Comparison of ENCODE assay signal across 12 cellular contexts in the genomic region with DNA sequence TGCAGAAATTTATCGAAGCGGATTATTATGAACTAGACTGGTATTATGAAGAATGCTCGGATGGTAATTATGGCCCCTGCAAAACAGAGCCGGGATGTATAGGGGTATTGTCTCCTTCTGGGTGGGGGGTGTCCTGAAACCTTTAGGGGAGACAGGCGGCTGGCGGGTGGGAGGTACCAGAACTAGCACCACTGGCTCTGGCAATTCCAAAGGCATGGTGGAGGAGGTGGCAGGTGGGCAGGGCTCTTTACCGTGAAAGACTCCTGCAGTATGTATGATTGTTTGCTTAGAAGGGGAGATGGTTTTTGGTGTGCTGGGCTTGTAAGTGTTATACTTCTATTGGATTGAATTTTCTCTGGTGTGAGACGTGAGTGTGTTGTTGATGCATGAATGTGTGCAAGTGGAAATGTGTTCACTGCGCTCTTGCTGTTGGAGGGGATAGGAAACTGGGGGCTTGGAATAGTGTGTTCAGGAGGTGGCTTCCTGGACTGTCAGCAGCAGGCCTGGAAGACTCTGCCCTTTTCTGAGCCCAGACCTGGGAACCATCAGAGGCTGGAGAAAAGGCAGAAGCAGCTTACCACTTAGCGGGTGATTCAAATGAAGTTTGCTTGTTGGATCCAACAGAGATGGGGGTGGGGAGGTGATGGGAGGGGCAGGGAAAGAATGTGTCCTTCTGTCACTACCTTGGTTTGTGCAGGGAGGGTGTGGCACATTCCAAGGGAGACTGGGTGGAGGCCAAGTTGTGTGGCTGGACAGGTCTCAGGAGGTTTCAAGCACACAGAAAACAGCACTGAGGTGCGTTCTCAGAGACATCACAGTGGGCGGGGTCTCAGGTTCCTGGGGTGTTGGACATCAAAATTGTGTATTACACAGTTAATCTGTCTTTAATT. TPM values are rescaled to one million over a fixed set of nuclear protein-coding genes. Genes with fewer than 3 reads are reported as not detected.
A peak's percentile ranks its signal among the peaks of the same experiment; 100 is the strongest.
DNase-seq lines count a peak whose midpoint lies in the region; ATAC-seq and TF ChIP-seq lines count a peak whose summit lies in the region.
"Had no signal": no experiment of that assay in that cellular context is flagged by ENCODE, and none has a peak within 500 bp of the region (broad histone marks: within the 10 kb centered on the region; RNA-seq: fewer than 3 reads in every experiment).

No MANE protein-coding gene starts in this region.

- DNase-seq in HuH-7 (ENCODE audit: low spot score) (peak; percentile 42), stomach (peak; percentile 90), HCEC 1CT (no peak), occipital lobe (lab: John Stamatoyannopoulos, UW) (no peak)
- DNase-seq: activated CD8-positive, alpha-beta memory T cell treated with anti-CD3 and anti-CD28 coated beads, Interleukin-2, amount 50 U/mL, for 48 hours; MM.1S; stimulated activated CD4-positive, alpha-beta T cell treated with anti-CD3 and anti-CD28 coated beads, Interleukin-4, amount 100 ng/mL, for 1 hour had no signal

- intact Hi-C loops in stomach (cut with DNase I; ENCODE audit: low total_unique reads) = no loop called here

- peak overlapping the region; percentile 82 to 95 (median 89) for H3K4me3 Mint-ChIP-seq in brain

- peaks cover 3% of the 10 kb centered on the region for H3K27me3 Mint-ChIP-seq in brain

- H3K4me1 ChIP-seq in stomach = peaks cover 20 to 49% (median 34%) of the 10 kb centered on the region in 4 donors

- H3K9me3 Mint-ChIP-seq in brain = no peaks in the 10 kb centered on the region

- peak overlapping the region; percentile 13 for H3K27ac ChIP-seq in layer of hippocampus (ENCODE audit: low read depth, low read length)
- H3K27ac ChIP-seq in stomach = peak overlapping the region; percentile 16 to 59 (median 48)
- H3K27ac ChIP-seq: HL-60, psoas muscle had no signal

- no peak for TF ChIP-seq EP300 in stomach (IDR thresholded peaks at IDR 0.05)

- no peaks in the 10 kb centered on the region for H3K36me3 ChIP-seq in stomach

- no peak for ATAC-seq in GM19328 (IDR thresholded peaks at IDR 0.05; ENCODE audit: unreplicated experiment)

- no peak for TF ChIP-seq POLR2A in stomach (IDR thresholded peaks at IDR 0.05)

- H3K27me3 ChIP-seq in layer of hippocampus (ENCODE audit: control insufficient read depth, insufficient read depth, low read length) (no peaks in the 10 kb centered on the region), stomach (no peaks in the 10 kb centered on the region)

- TF ChIP-seq CTCF in brain (conservative IDR thresholded peaks at IDR 0.05) (no peak), stomach (IDR thresholded peaks at IDR 0.05) (no peak)

- H3K4me1 Mint-ChIP-seq in brain = peaks cover 64% of the 10 kb centered on the region

- WGBS in stomach, 5 donors = 67 to 77% (median 69%) methylated on average over 12 of the region's 12 CpGs

- H3K36me3 Mint-ChIP-seq in brain = peaks cover 4% of the 10 kb centered on the region

- no peak overlapping the region for H3K4me3 ChIP-seq in stomach
- H3K4me3 ChIP-seq: psoas muscle had no signal

- H3K9me3 ChIP-seq in stomach = no peaks in the 10 kb centered on the region
- H3K9me3 ChIP-seq: psoas muscle had no signal

- peak overlapping the region; percentile 84 to 99 (median 98) for H3K27ac Mint-ChIP-seq in brain

RNA-seq across cellular contexts. Expression of a gene that starts 58.6 kb away (rescaled TPM):
- polyA plus RNA-seq in brain (ENCODE audit: insufficient read depth, low read depth, low replicate concordance) (28.8 TPM), stomach (10 to 100 TPM; 17.2 to 33.5 (median 20.1) TPM)
- total RNA-seq in stomach (100 to 1,000 TPM in 4 of 5 donors, 10 to 100 TPM in 1; 67.1 to 328 (median 107) TPM), occipital lobe (46.3 TPM)

Comparison
In these comparisons a context has a peak if more than half of its experiments do, and no peak if none do; other contexts are left out.
1. DNase-seq: peak in HuH-7 (single experiment) and stomach (single experiment); none in HCEC 1CT (single experiment) and occipital lobe (single experiment).